ENCODE assay signal across 25 cellular contexts in the genomic region with DNA sequence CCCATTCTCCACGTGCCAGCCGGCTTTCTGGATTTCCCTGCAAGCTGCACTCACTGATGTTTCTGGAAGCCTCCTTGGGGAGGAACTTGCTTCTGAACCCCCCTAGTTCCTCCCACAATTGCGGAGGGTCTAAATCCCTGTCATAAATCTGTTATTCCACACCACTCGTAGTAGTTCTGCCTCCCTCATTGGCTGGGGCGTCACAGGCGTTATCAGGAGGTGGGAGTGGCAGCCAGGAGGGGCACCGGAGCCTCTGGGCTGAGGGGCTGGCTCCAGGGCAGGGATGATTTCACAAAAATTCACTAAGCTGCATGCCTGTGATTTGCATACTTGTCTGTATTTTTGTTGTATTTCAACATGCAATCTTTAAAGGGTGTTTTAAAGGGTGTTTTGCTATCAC.
"Had no signal": no experiment of that assay in that cellular context is flagged by ENCODE, and none has a peak within 500 bp of the region (broad histone marks: within the 10 kb centered on the region; RNA-seq: fewer than 3 reads in every experiment).

No MANE protein-coding gene starts in this region.

- H3K4me2 ChIP-seq: SK-N-SH had no signal

- H3K9me3 ChIP-seq: Peyer's patch, SJCRH30, SK-N-SH had no signal

- H3K36me3 ChIP-seq: brain microvascular endothelial cell, cardiac muscle cell, Peyer's patch, SJCRH30 had no signal

- DNase-seq: activated CD4-positive, alpha-beta T cell treated with anti-CD3 and anti-CD28 coated beads for 4 hours; activated CD8-positive, alpha-beta memory T cell treated with anti-CD3 and anti-CD28 coated beads, Interleukin-2, amount 50 U/mL, for 4 hours; activated CD8-positive, alpha-beta T cell treated with anti-CD3 and anti-CD28 coated beads for 36 hours; activated naive CD8-positive, alpha-beta T cell treated with anti-CD3 and anti-CD28 coated beads, Interleukin-2, amount 50 U/mL, for 24 hours; activated T-cell treated with anti-CD3 and anti-CD28 coated beads, Interleukin-2, amount 50 U/mL, for 72 hours; amygdala; brain microvascular endothelial cell; Kasumi-1; KBM-7; NCI-H1105 treated with DMSO at 0.1 percent for 48 hours; NCI-H1436 treated with DMSO at 0.1 percent for 48 hours; NCI-H187; NCI-H2081; NCI-H226; NCI-H526; NCI-H774; Peyer's patch; Right ventricle myocardium superior; SK-N-SH; T-helper 1 cell had no signal

- H3K9me3 Mint-ChIP-seq: activated CD8-positive, alpha-beta T cell treated with anti-CD3 and anti-CD28 coated beads for 36 hours; activated naive CD8-positive, alpha-beta T cell treated with anti-CD3 and anti-CD28 coated beads, Interleukin-2, amount 50 U/mL, for 24 hours; activated T-cell treated with anti-CD3 and anti-CD28 coated beads, Interleukin-2, amount 50 U/mL, for 72 hours had no signal

- H3K27ac Mint-ChIP-seq: activated CD8-positive, alpha-beta T cell treated with anti-CD3 and anti-CD28 coated beads for 36 hours; activated naive CD4-positive, alpha-beta T cell treated with anti-CD3 and anti-CD28 coated beads, Interleukin-2, amount 50 U/mL, for 72 hours; activated naive CD8-positive, alpha-beta T cell treated with anti-CD3 and anti-CD28 coated beads, Interleukin-2, amount 50 U/mL, for 24 hours; activated T-cell treated with anti-CD3 and anti-CD28 coated beads, Interleukin-2, amount 50 U/mL, for 72 hours had no signal

- H3K27me3 ChIP-seq: cardiac muscle cell, Peyer's patch, SJCRH30 had no signal

- H3K27ac ChIP-seq: brain microvascular endothelial cell, cardiac muscle cell, Peyer's patch, RWPE1, SJCRH30, VCaP had no signal

- H3K9me2 ChIP-seq: SK-N-SH had no signal

- H3K4me1 Mint-ChIP-seq: activated naive CD8-positive, alpha-beta T cell treated with anti-CD3 and anti-CD28 coated beads, Interleukin-2, amount 50 U/mL, for 24 hours had no signal

- H3K4me1 ChIP-seq: Peyer's patch, SJCRH30 had no signal

- ATAC-seq: activated CD8-positive, alpha-beta T cell treated with anti-CD3 and anti-CD28 coated beads for 36 hours; activated naive CD4-positive, alpha-beta T cell treated with anti-CD3 and anti-CD28 coated beads, Interleukin-2, amount 50 U/mL, for 72 hours; activated naive CD8-positive, alpha-beta T cell treated with anti-CD3 and anti-CD28 coated beads, Interleukin-2, amount 50 U/mL, for 24 hours; activated T-cell treated with anti-CD3 and anti-CD28 coated beads, Interleukin-2, amount 50 U/mL, for 72 hours had no signal

- H3K9ac ChIP-seq: SK-N-SH had no signal

- H3K4me3 ChIP-seq: cardiac muscle cell, Peyer's patch, SJCRH30 had no signal

- H3K4me3 Mint-ChIP-seq: activated CD8-positive, alpha-beta T cell treated with anti-CD3 and anti-CD28 coated beads for 36 hours; activated naive CD8-positive, alpha-beta T cell treated with anti-CD3 and anti-CD28 coated beads, Interleukin-2, amount 50 U/mL, for 24 hours; activated T-cell treated with anti-CD3 and anti-CD28 coated beads, Interleukin-2, amount 50 U/mL, for 72 hours had no signal
